ENCODE assay signal across 2 cellular contexts in genomic region chr1:202708456-202709275, GRCh38.
TF ChIP-seq lines count a peak whose summit lies in the region.

No MANE protein-coding gene starts in this region.

TF ChIP-seq in SK-N-SH, 30 proteins besides CTCF, POLR2A, EP300 and RAD21:
- TF ChIP-seq, protein P1, sequence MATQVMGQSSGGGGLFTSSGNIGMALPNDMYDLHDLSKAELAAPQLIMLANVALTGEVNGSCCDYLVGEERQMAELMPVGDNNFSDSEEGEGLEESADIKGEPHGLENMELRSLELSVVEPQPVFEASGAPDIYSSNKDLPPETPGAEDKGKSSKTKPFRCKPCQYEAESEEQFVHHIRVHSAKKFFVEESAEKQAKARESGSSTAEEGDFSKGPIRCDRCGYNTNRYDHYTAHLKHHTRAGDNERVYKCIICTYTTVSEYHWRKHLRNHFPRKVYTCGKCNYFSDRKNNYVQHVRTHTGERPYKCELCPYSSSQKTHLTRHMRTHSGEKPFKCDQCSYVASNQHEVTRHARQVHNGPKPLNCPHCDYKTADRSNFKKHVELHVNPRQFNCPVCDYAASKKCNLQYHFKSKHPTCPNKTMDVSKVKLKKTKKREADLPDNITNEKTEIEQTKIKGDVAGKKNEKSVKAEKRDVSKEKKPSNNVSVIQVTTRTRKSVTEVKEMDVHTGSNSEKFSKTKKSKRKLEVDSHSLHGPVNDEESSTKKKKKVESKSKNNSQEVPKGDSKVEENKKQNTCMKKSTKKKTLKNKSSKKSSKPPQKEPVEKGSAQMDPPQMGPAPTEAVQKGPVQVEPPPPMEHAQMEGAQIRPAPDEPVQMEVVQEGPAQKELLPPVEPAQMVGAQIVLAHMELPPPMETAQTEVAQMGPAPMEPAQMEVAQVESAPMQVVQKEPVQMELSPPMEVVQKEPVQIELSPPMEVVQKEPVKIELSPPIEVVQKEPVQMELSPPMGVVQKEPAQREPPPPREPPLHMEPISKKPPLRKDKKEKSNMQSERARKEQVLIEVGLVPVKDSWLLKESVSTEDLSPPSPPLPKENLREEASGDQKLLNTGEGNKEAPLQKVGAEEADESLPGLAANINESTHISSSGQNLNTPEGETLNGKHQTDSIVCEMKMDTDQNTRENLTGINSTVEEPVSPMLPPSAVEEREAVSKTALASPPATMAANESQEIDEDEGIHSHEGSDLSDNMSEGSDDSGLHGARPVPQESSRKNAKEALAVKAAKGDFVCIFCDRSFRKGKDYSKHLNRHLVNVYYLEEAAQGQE (IDR thresholded peaks at IDR 0.05; ENCODE audit: low read depth, low read length), result no peak
- TF ChIP-seq FOXJ3 (CRISPR knock-in tag; IDR thresholded peaks at IDR 0.05) (no peak), GATA2 (CRISPR knock-in tag; IDR thresholded peaks at IDR 0.05) (no peak), POLR2AphosphoS5 (IDR thresholded peaks at IDR 0.05; ENCODE audit: low read depth, low read length) (no peak), MAX (IDR thresholded peaks at IDR 0.05; ENCODE audit: low read depth) (no peak), FOXM1 (IDR thresholded peaks at IDR 0.05; ENCODE audit: low read depth) (no peak), CHD2 (IDR thresholded peaks at IDR 0.05; ENCODE audit: low read length, partially characterized antibody) (no peak)
- TF ChIP-seq, protein P2, sequence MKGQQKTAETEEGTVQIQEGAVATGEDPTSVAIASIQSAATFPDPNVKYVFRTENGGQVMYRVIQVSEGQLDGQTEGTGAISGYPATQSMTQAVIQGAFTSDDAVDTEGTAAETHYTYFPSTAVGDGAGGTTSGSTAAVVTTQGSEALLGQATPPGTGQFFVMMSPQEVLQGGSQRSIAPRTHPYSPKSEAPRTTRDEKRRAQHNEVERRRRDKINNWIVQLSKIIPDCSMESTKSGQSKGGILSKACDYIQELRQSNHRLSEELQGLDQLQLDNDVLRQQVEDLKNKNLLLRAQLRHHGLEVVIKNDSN (IDR thresholded peaks at IDR 0.05; ENCODE audit: borderline replicate concordance, low read depth), result no peak

TF ChIP-seq in SK-N-SH treated with all-trans-retinoic acid at 6 μM for 48 hours, 23 proteins besides CTCF, POLR2A, EP300 and RAD21 (continued from another document):
- TF ChIP-seq CSRNP3 (CRISPR knock-in tag; IDR thresholded peaks at IDR 0.05) (no peak), CREB5 (CRISPR knock-in tag; IDR thresholded peaks at IDR 0.05; ENCODE audit: low read depth) (no peak), ZC3H10 (CRISPR knock-in tag; IDR thresholded peaks at IDR 0.05) (no peak), SNAI2 (CRISPR knock-in tag; IDR thresholded peaks at IDR 0.05) (no peak), ZNF70 (CRISPR knock-in tag; IDR thresholded peaks at IDR 0.05) (no peak), ESRRG (CRISPR knock-in tag; IDR thresholded peaks at IDR 0.05) (no peak), ISL1 (CRISPR knock-in tag; IDR thresholded peaks at IDR 0.05) (no peak), OSR1 (CRISPR knock-in tag; IDR thresholded peaks at IDR 0.05) (no peak)
- TF ChIP-seq, protein P3, sequence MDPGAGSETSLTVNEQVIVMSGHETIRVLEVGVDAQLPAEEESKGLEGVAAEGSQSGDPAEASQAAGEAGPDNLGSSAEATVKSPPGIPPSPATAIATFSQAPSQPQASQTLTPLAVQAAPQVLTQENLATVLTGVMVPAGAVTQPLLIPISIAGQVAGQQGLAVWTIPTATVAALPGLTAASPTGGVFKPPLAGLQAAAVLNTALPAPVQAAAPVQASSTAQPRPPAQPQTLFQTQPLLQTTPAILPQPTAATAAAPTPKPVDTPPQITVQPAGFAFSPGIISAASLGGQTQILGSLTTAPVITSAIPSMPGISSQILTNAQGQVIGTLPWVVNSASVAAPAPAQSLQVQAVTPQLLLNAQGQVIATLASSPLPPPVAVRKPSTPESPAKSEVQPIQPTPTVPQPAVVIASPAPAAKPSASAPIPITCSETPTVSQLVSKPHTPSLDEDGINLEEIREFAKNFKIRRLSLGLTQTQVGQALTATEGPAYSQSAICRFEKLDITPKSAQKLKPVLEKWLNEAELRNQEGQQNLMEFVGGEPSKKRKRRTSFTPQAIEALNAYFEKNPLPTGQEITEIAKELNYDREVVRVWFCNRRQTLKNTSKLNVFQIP (CRISPR knock-in tag; IDR thresholded peaks at IDR 0.05; ENCODE audit: borderline replicate concordance, low read depth), result no peak
